1 cellular context compared by ENCODE assay signal in genomic region chr1:109370712-109371270, GRCh38.
TF ChIP-seq lines count a peak whose summit lies in the region.

No MANE protein-coding gene starts in this region.

TF ChIP-seq in K562, 482 proteins besides CTCF, POLR2A, EP300 and RAD21 (continued from another document and continues in another):
- no peak for TF ChIP-seq ZBTB40 (IDR thresholded peaks at IDR 0.05)
- TF ChIP-seq ZBTB40 (CRISPR knock-in tag; IDR thresholded peaks at IDR 0.05) = no peak
- TF ChIP-seq CEBPG (CRISPR knock-in tag; IDR thresholded peaks at IDR 0.05) = no peak
- peak in 1 of 2 experiments; percentile 21; a peak in 1 of 4 replicates for TF ChIP-seq CEBPG (tag; conservative IDR thresholded peaks at IDR 0.05 in 1 of 2, IDR thresholded peaks at IDR 0.05 in 1 of 2)
- TF ChIP-seq MITF (IDR thresholded peaks at IDR 0.05) = no peak
- no peak for TF ChIP-seq ZNF507 (tag; conservative IDR thresholded peaks at IDR 0.05)
- no peak; the same call in 1 of the 2 replicates for TF ChIP-seq HES1 (IDR thresholded peaks at IDR 0.05; ENCODE audit: low read depth)
- TF ChIP-seq ZFP30 (CRISPR knock-in tag; IDR thresholded peaks at IDR 0.05; ENCODE audit: borderline replicate concordance) = no peak
- 0 out of 2 replicates have a peak, but pooled peaks have one; percentile 35 for TF ChIP-seq NFE2 (IDR thresholded peaks at IDR 0.05; ENCODE audit: low read depth)
- no peak for TF ChIP-seq PPARD (CRISPR knock-in tag; IDR thresholded peaks at IDR 0.05)
- no peak for TF ChIP-seq MIER1 (IDR thresholded peaks at IDR 0.05; ENCODE audit: low read depth)
- TF ChIP-seq BRF2 (IDR thresholded peaks at IDR 0.05; ENCODE audit: borderline replicate concordance, insufficient read depth, insufficient read length) = no peak
- TF ChIP-seq RERE (CRISPR knock-in tag; IDR thresholded peaks at IDR 0.05; ENCODE audit: borderline replicate concordance) = no peak
- TF ChIP-seq MBD2 (IDR thresholded peaks at IDR 0.05; ENCODE audit: borderline replicate concordance, low read depth) = no peak
- TF ChIP-seq LARP7 (IDR thresholded peaks at IDR 0.05) = no peak
- peak; percentile 46; the same call in 1 of the 2 replicates for TF ChIP-seq FOXJ2 (tag; IDR thresholded peaks at IDR 0.05)
- no peak for TF ChIP-seq CREB3L1 (IDR thresholded peaks at IDR 0.05; ENCODE audit: borderline replicate concordance, low read depth)
- TF ChIP-seq ZNF717 (CRISPR knock-in tag; IDR thresholded peaks at IDR 0.05) = no peak
- TF ChIP-seq DPF2 (IDR thresholded peaks at IDR 0.05) = no peak
- TF ChIP-seq KLF16 (IDR thresholded peaks at IDR 0.05) = peak; percentile 46; the same call in 1 of the 2 replicates
- no peak for TF ChIP-seq NR1H2 (CRISPR knock-in tag; IDR thresholded peaks at IDR 0.05)
- no peak for TF ChIP-seq ZNF197 (CRISPR knock-in tag; IDR thresholded peaks at IDR 0.05; ENCODE audit: low read depth)
- TF ChIP-seq ZBTB1 (CRISPR knock-in tag; IDR thresholded peaks at IDR 0.05; ENCODE audit: borderline replicate concordance, low read depth) = no peak; the same call in 1 of the 2 replicates
- TF ChIP-seq BCOR (IDR thresholded peaks at IDR 0.05) = no peak
- no peak for TF ChIP-seq ZNF408 (CRISPR knock-in tag; IDR thresholded peaks at IDR 0.05; ENCODE audit: low read depth)
- TF ChIP-seq PRDM10 (IDR thresholded peaks at IDR 0.05; ENCODE audit: partially characterized antibody) = no peak
- TF ChIP-seq STAT5A (IDR thresholded peaks at IDR 0.05; ENCODE audit: borderline replicate concordance, low read length) = 0 out of 2 replicates have a peak, but pooled peaks have one; percentile 28
- no peak for TF ChIP-seq ZNF57 (CRISPR knock-in tag; IDR thresholded peaks at IDR 0.05)
- TF ChIP-seq ZBTB17 (CRISPR knock-in tag; IDR thresholded peaks at IDR 0.05) = no peak
- TF ChIP-seq ZKSCAN3 (CRISPR knock-in tag; IDR thresholded peaks at IDR 0.05) = no peak
- no peak for TF ChIP-seq ZNF12 (CRISPR knock-in tag; IDR thresholded peaks at IDR 0.05)
- no peak for TF ChIP-seq BDP1 (IDR thresholded peaks at IDR 0.05; ENCODE audit: insufficient read depth, insufficient read length)
- TF ChIP-seq IRF2 (CRISPR knock-in tag; IDR thresholded peaks at IDR 0.05) = no peak
- no peak for TF ChIP-seq ZNF655 (CRISPR knock-in tag; IDR thresholded peaks at IDR 0.05)
